In genomic region chr6:30002871-30003270, GRCh38 we compare ENCODE assay signal across 1 cellular context.
TF ChIP-seq lines count a peak whose summit lies in the region.

No MANE protein-coding gene starts in this region.

TF ChIP-seq in IMR-90, 13 proteins besides CTCF, POLR2A, EP300 and RAD21 (continued from another document):
- TF ChIP-seq MAZ (IDR thresholded peaks at IDR 0.05; ENCODE audit: borderline replicate concordance, low read depth, low read length) (no peak), MXI1 (IDR thresholded peaks at IDR 0.05; ENCODE audit: borderline replicate concordance, low read depth, low read length) (no peak), NFE2L2 (IDR thresholded peaks at IDR 0.05; ENCODE audit: low read depth, low read length) (no peak), CEBPB (IDR thresholded peaks at IDR 0.05; ENCODE audit: low read depth, low read length) (no peak), CHD1 (IDR thresholded peaks at IDR 0.05; ENCODE audit: low read depth, low read length) (no peak), ELK1 (IDR thresholded peaks at IDR 0.05; ENCODE audit: borderline replicate concordance, low read depth, low read length) (no peak), MAFK (IDR thresholded peaks at IDR 0.05; ENCODE audit: low read depth, low read length) (no peak), USF2 (IDR thresholded peaks at IDR 0.05; ENCODE audit: low read depth, low read length) (no peak), RCOR1 (IDR thresholded peaks at IDR 0.05; ENCODE audit: insufficient replicate concordance, low read length) (no peak), RFX5 (IDR thresholded peaks at IDR 0.05; ENCODE audit: low read depth, low read length) (no peak)
